22 cellular contexts compared by ENCODE assay signal in genomic region chr17:34249497-34249877, GRCh38. TPM values are rescaled to one million over a fixed set of nuclear protein-coding genes. Genes with fewer than 3 reads are reported as not detected.
A peak's percentile ranks its signal among the peaks of the same experiment; 100 is the strongest.
DNase-seq lines count a peak whose midpoint lies in the region; ATAC-seq and TF ChIP-seq lines count a peak whose summit lies in the region.
"Had no signal": no experiment of that assay in that cellular context is flagged by ENCODE, and none has a peak within 500 bp of the region (broad histone marks: within the 10 kb centered on the region; RNA-seq: fewer than 3 reads in every experiment).

No MANE protein-coding gene starts in this region.

- no peak for TF ChIP-seq EP300 in SK-N-SH (IDR thresholded peaks at IDR 0.05; ENCODE audit: borderline replicate concordance in 1 of 2, low read depth in 1 of 2, low read length in 1 of 2)

- H3K36me3 ChIP-seq in SK-N-SH (replicated peaks in 1 of 2; ENCODE audit: control insufficient read depth in 1 of 2, insufficient read depth in 2 of 2, low read length in 1 of 2) (no peaks in the 10 kb centered on the region), heart right ventricle (no peaks in the 10 kb centered on the region), upper lobe of right lung (no peaks in the 10 kb centered on the region)

- no peak for TF ChIP-seq CTCF in SK-N-SH (IDR thresholded peaks at IDR 0.05)
- TF ChIP-seq CTCF in heart right ventricle (IDR thresholded peaks at IDR 0.05) = no peak
- no peak for TF ChIP-seq CTCF in osteocyte (IDR thresholded peaks at IDR 0.05)
- TF ChIP-seq CTCF in upper lobe of right lung (IDR thresholded peaks at IDR 0.05) = no peak
- TF ChIP-seq CTCF in progenitor cell of endocrine pancreas (IDR thresholded peaks at IDR 0.05; ENCODE audit: unreplicated experiment) = no peak

- no peak overlapping the region for H3K4me3 ChIP-seq in SK-N-SH (ENCODE audit: low read depth in 2 of 2, low read length in 1 of 2)
- no peak overlapping the region for H3K4me3 ChIP-seq in heart right ventricle
- no peak overlapping the region for H3K4me3 ChIP-seq in upper lobe of right lung
- H3K4me3 ChIP-seq: GM12878 had no signal

- H3K4me1 ChIP-seq in SK-N-SH (ENCODE audit: control insufficient read depth in 1 of 2, insufficient read depth in 2 of 2, low read depth in 1 of 2, low read length in 1 of 2) = peaks cover 27 to 55% of the 10 kb centered on the region in 2 experiments
- peaks cover 23 to 100% (median 64%) of the 10 kb centered on the region in 9 donors for H3K4me1 ChIP-seq in heart right ventricle
- peaks cover 65% of the 10 kb centered on the region for H3K4me1 ChIP-seq in upper lobe of right lung

- H3K4me3 Mint-ChIP-seq in osteocyte (ENCODE audit: unreplicated experiment) (no peak overlapping the region), progenitor cell of endocrine pancreas (ENCODE audit: low read depth) (no peak overlapping the region)
- H3K4me3 Mint-ChIP-seq: activated naive CD8-positive, alpha-beta T cell; CD4-positive, alpha-beta memory T cell; H9 had no signal

- no peaks in the 10 kb centered on the region for H3K9me3 ChIP-seq in SK-N-SH
- no peaks in the 10 kb centered on the region for H3K9me3 ChIP-seq in heart right ventricle
- no peaks in the 10 kb centered on the region for H3K9me3 ChIP-seq in upper lobe of right lung

- peaks cover 45% of the 10 kb centered on the region for H3F3A ChIP-seq in SK-N-SH (replicated peaks; ENCODE audit: insufficient read depth)

- peaks cover 70% of the 10 kb centered on the region for H3K4me1 Mint-ChIP-seq in osteocyte (ENCODE audit: unreplicated experiment)
- peaks cover 5% of the 10 kb centered on the region for H3K4me1 Mint-ChIP-seq in progenitor cell of endocrine pancreas (ENCODE audit: low read depth)
- H3K4me1 Mint-ChIP-seq: CD4-positive, alpha-beta memory T cell had no signal

- DNase-seq in SK-N-SH = no peak
- DNase-seq in heart right ventricle = no peak
- no peak for DNase-seq in osteocyte (ENCODE audit: extremely low spot score, unreplicated experiment)
- DNase-seq in upper lobe of right lung = no peak
- DNase-seq in NCI-H748 (lab: John Stamatoyannopoulos, UW; ENCODE audit: unreplicated experiment) = no peak
- no peak for DNase-seq in progenitor cell of endocrine pancreas (ENCODE audit: low spot score, unreplicated experiment)
- DNase-seq: activated CD4-positive, alpha-beta T cell treated with anti-CD3 and anti-CD28 coated beads for 48 hours; CD4-positive, alpha-beta memory T cell; erythroblast; H9; KBM-7; left colon; stimulated activated naive CD8-positive, alpha-beta T cell treated with anti-CD3 and anti-CD28 coated beads, Interleukin-15, Interleukin-2, amounts not matched to agents 100 U/mL and 50 U/mL, for 24 hours; T1000 had no signal

- H3K27ac Mint-ChIP-seq in osteocyte (ENCODE audit: unreplicated experiment) (peak overlapping the region; percentile 85), progenitor cell of endocrine pancreas (no peak overlapping the region)
- H3K27ac Mint-ChIP-seq: activated naive CD8-positive, alpha-beta T cell; CD4-positive, alpha-beta memory T cell had no signal

- WGBS in SK-N-SH (ENCODE audit: low lambda C conversion rate) = 67% methylated on average over 1 of the region's 1 CpG
- WGBS in heart right ventricle, 2 donors = 38 to 48% methylated on average over 1 of the region's 1 CpG

- no peaks in the 10 kb centered on the region for H3K36me3 Mint-ChIP-seq in osteocyte (ENCODE audit: unreplicated experiment)
- H3K36me3 Mint-ChIP-seq in progenitor cell of endocrine pancreas (ENCODE audit: insufficient read depth) = no peaks in the 10 kb centered on the region
- H3K36me3 Mint-ChIP-seq: activated naive CD8-positive, alpha-beta T cell; CD4-positive, alpha-beta memory T cell had no signal

- ATAC-seq in SK-N-SH treated with all-trans-retinoic acid at 6 μM for 48 hours = no peak
- ATAC-seq in heart right ventricle = no peak
- ATAC-seq in upper lobe of right lung = peak; percentile 6
- ATAC-seq in GM19397 (IDR thresholded peaks at IDR 0.05; ENCODE audit: unreplicated experiment) = no peak
- ATAC-seq: GM12878; left colon; sciatic nerve; stimulated activated naive CD8-positive, alpha-beta T cell treated with anti-CD3 and anti-CD28 coated beads, Interleukin-15, Interleukin-2, amounts not matched to agents 100 U/mL and 50 U/mL, for 24 hours had no signal

- no peaks in the 10 kb centered on the region for H3K9me2 ChIP-seq in SK-N-SH

- TF ChIP-seq RAD21 in SK-N-SH (IDR thresholded peaks at IDR 0.05; ENCODE audit: low read length) = no peak

- peak overlapping the region; percentile 70 for H3K9ac ChIP-seq in SK-N-SH

- H3K27ac ChIP-seq in SK-N-SH (ENCODE audit: low read depth in 2 of 2, low read length in 1 of 2) = peak overlapping the region in 1 of 2 experiments; percentile 98; a peak in 2 of 4 replicates
- peak overlapping the region in 9 of 10 donors; percentile 37 to 93 (median 55) for H3K27ac ChIP-seq in heart right ventricle
- peak overlapping the region; percentile 59 for H3K27ac ChIP-seq in upper lobe of right lung
- H3K27ac ChIP-seq: 22Rv1 had no signal

- H3K9me3 Mint-ChIP-seq in osteocyte (ENCODE audit: unreplicated experiment) (no peaks in the 10 kb centered on the region), progenitor cell of endocrine pancreas (ENCODE audit: low read depth) (no peaks in the 10 kb centered on the region)
- H3K9me3 Mint-ChIP-seq: H9 had no signal

- H2AFZ ChIP-seq in SK-N-SH (ENCODE audit: low read depth) = no peak overlapping the region

- intact Hi-C loops in heart right ventricle (cut with DNase I) = no loop called here
- intact Hi-C loops in upper lobe of right lung (cut with DNase I) = no loop called here

- CTCF ChIA-PET in SK-N-SH (lab: Yijun Ruan, JAX) = interaction anchor here (2.7 to 3.4 kb wide), 2 partner anchors 49 to 111 kb away, joined by 10 to 12 read pairs; no protein-coding TSS in a partner anchor

- POLR2A ChIA-PET in SK-N-SH (lab: Yijun Ruan, JAX) = no interaction called here

- no peaks in the 10 kb centered on the region for H4K20me1 ChIP-seq in SK-N-SH (ENCODE audit: insufficient read depth)

- H3K27me3 Mint-ChIP-seq in osteocyte (ENCODE audit: unreplicated experiment) (no peaks in the 10 kb centered on the region), progenitor cell of endocrine pancreas (peaks cover 17% of the 10 kb centered on the region)

- no peaks in the 10 kb centered on the region for H3K79me2 ChIP-seq in SK-N-SH (ENCODE audit: insufficient read depth)

- H3K27me3 ChIP-seq in SK-N-SH (ENCODE audit: insufficient read depth) (no peaks in the 10 kb centered on the region), heart right ventricle (no peaks in the 10 kb centered on the region), upper lobe of right lung (no peaks in the 10 kb centered on the region)

- peak overlapping the region; percentile 60 for H3K4me2 ChIP-seq in SK-N-SH

TF ChIP-seq in SK-N-SH, 30 proteins besides CTCF, POLR2A, EP300 and RAD21 (continues in another document):
- TF ChIP-seq JUND (IDR thresholded peaks at IDR 0.05) = no peak
- no peak for TF ChIP-seq RXRA (IDR thresholded peaks at IDR 0.05; ENCODE audit: borderline replicate concordance, low read depth)
- no peak for TF ChIP-seq GATA2 (CRISPR knock-in tag; IDR thresholded peaks at IDR 0.05)

TF ChIP-seq in SK-N-SH treated with all-trans-retinoic acid at 6 μM for 48 hours, 23 proteins besides CTCF, POLR2A, EP300 and RAD21 (continues in another document):
- TF ChIP-seq TOX (CRISPR knock-in tag; IDR thresholded peaks at IDR 0.05; ENCODE audit: borderline replicate concordance) (no peak), CREB5 (CRISPR knock-in tag; IDR thresholded peaks at IDR 0.05; ENCODE audit: low read depth) (no peak)

RNA-seq across cellular contexts. Expression of gene CCL2, which starts 5.6 kb away (rescaled TPM):
- 210 and 296 TPM in 2 replicates for polyA plus RNA-seq in SK-N-SH (2012; rRNA removed)
- 243 and 263 TPM in 2 replicates for polyA plus RNA-seq in SK-N-SH (2012; cell fraction: cytosol; rRNA removed)
- polyA plus RNA-seq in SK-N-SH (2012; cell fraction: nucleus; rRNA removed) = 186 and 278 TPM in 2 replicates
- 100 to 1,000 TPM in 3 of 10 donors, 10 to 100 TPM in 6, 1 to 10 TPM in 1; 2.9 to 264 (median 38.5) TPM for total RNA-seq in heart right ventricle
- polyA plus RNA-seq in heart right ventricle = 10 to 100 TPM; 51.3 to 80.3 TPM
- 50.3 and 59.3 TPM in 2 replicates for total RNA-seq in osteocyte
- total RNA-seq in upper lobe of right lung = 53.3 TPM
- not detected in 2 replicates for total RNA-seq in progenitor cell of endocrine pancreas
- total RNA-seq: GM12878 had no signal
- polyA plus RNA-seq: CD4-positive, alpha-beta memory T cell had no signal

RNA-seq across cellular contexts. Expression of gene CCL7, which starts 20.5 kb away (rescaled TPM):
- 0.50 and 0.72 TPM in 2 replicates for polyA plus RNA-seq in SK-N-SH (2012; rRNA removed)
- polyA plus RNA-seq in SK-N-SH (2012; cell fraction: cytosol; rRNA removed) = 0.89 and 0.94 TPM in 2 replicates
- polyA plus RNA-seq in SK-N-SH (2012; cell fraction: nucleus; rRNA removed) = 0.38 and 0.59 TPM in 2 replicates
- under 1 TPM in 1 of 10 donors, not detected in 9; 0.65 TPM for total RNA-seq in heart right ventricle
- polyA plus RNA-seq in heart right ventricle = under 1 TPM in 1 of 2 donors, not detected in 1; 0.29 TPM
- total RNA-seq in osteocyte = not detected in 2 replicates
- not detected for total RNA-seq in upper lobe of right lung
- total RNA-seq in progenitor cell of endocrine pancreas = not detected in 2 replicates
- total RNA-seq: CD4-positive, alpha-beta memory T cell; cerebellum; GM12878; H9; left colon had no signal
- polyA plus RNA-seq: CD4-positive, alpha-beta memory T cell; GM12878; neural cell had no signal

RNA-seq across cellular contexts. Expression of gene CCL11, which starts 36.1 kb away (rescaled TPM):
- polyA plus RNA-seq in SK-N-SH (2012; rRNA removed) = not detected in 2 replicates
- polyA plus RNA-seq in SK-N-SH (2012; cell fraction: cytosol; rRNA removed) = not detected in 2 replicates
- polyA plus RNA-seq in SK-N-SH (2012; cell fraction: nucleus; rRNA removed) = not detected in 2 replicates
- total RNA-seq in heart right ventricle = 10 to 100 TPM in 2 of 10 donors, 1 to 10 TPM in 6, under 1 TPM in 2; 0.46 to 31.2 (median 1.3) TPM
- polyA plus RNA-seq in heart right ventricle = 1 to 10 TPM; 1.5 to 6.2 TPM
- total RNA-seq in osteocyte = not detected in 2 replicates
- total RNA-seq in upper lobe of right lung = 0.98 TPM
- total RNA-seq in progenitor cell of endocrine pancreas = not detected in 2 replicates
- total RNA-seq: CD4-positive, alpha-beta memory T cell; cerebellum; GM12878; H9 had no signal
- polyA plus RNA-seq: CD4-positive, alpha-beta memory T cell; GM12878; neural cell had no signal
